28 cellular contexts compared by ENCODE assay signal in genomic region chr12:126086242-126086641, GRCh38.
"Had no signal": no experiment of that assay in that cellular context is flagged by ENCODE, and none has a peak within 500 bp of the region (broad histone marks: within the 10 kb centered on the region; RNA-seq: fewer than 3 reads in every experiment).

No MANE protein-coding gene starts in this region.

- H3K27me3 Mint-ChIP-seq: stimulated activated memory B cell treated with anti-CD40 and anti-IgM and Interleukin-4, amounts not matched to agents 10 μg/mL and 1 μg/mL and 100 μg/mL, for 72 hours; stimulated activated naive B cell treated with anti-CD40 and anti-IgM and Interleukin-4, amounts not matched to agents 10 μg/mL and 1 μg/mL and 100 μg/mL, for 72 hours; stimulated activated naive CD8-positive, alpha-beta T cell treated with anti-CD3 and anti-CD28 coated beads, Interleukin-15, amount 100 ng/mL, for 72 hours; stimulated activated naive CD8-positive, alpha-beta T cell treated with anti-CD3 and anti-CD28 coated beads, Interleukin-15, Interleukin-2, amounts not matched to agents 100 ng/mL and 50 ng/mL, for 24 hours had no signal

- ATAC-seq: stimulated activated effector memory CD8-positive, alpha-beta T cell treated with anti-CD3 and anti-CD28 coated beads, Interleukin-12 subunit alpha, Interleukin-12 subunit beta, amount 100 ng/mL, for 72 hours; stimulated activated memory B cell treated with anti-CD40 and anti-IgM and Interleukin-4, amounts not matched to agents 10 μg/mL and 1 μg/mL and 100 μg/mL, for 72 hours; stimulated activated naive B cell treated with anti-CD40 and anti-IgM and Interleukin-4, amounts not matched to agents 10 μg/mL and 1 μg/mL and 100 μg/mL, for 72 hours; stimulated activated naive CD8-positive, alpha-beta T cell treated with anti-CD3 and anti-CD28 coated beads, Interleukin-15, amount 100 ng/mL, for 72 hours; stimulated activated naive CD8-positive, alpha-beta T cell treated with anti-CD3 and anti-CD28 coated beads, Interleukin-15, Interleukin-2, amounts not matched to agents 100 U/mL and 50 U/mL, for 24 hours; upper lobe of right lung had no signal

- H3K27ac ChIP-seq: stomach, suprapubic skin, testis, thoracic aorta, thyroid gland, tibial artery, tibial nerve, transverse colon, upper lobe of left lung, upper lobe of right lung, uterus, vagina had no signal

- H3K4me3 ChIP-seq: stomach, suprapubic skin, testis, thoracic aorta, thyroid gland, tibial artery, tibial nerve, transverse colon, upper lobe of left lung, upper lobe of right lung, uterus, vagina had no signal

- H3K9me3 Mint-ChIP-seq: type B pancreatic cell had no signal

- H3K4me1 Mint-ChIP-seq: stimulated activated effector memory CD8-positive, alpha-beta T cell treated with anti-CD3 and anti-CD28 coated beads, Interleukin-12 subunit alpha, Interleukin-12 subunit beta, amount 100 ng/mL, for 72 hours; stimulated activated memory B cell treated with anti-CD40 and anti-IgM and Interleukin-4, amounts not matched to agents 10 μg/mL and 1 μg/mL and 100 μg/mL, for 72 hours; stimulated activated naive B cell treated with anti-CD40 and anti-IgM and Interleukin-4, amounts not matched to agents 10 μg/mL and 1 μg/mL and 100 μg/mL, for 72 hours; stimulated activated naive CD8-positive, alpha-beta T cell treated with anti-CD3 and anti-CD28 coated beads, Interleukin-15, amount 100 ng/mL, for 72 hours had no signal

- H3K4me3 Mint-ChIP-seq: stimulated activated effector memory CD8-positive, alpha-beta T cell treated with anti-CD3 and anti-CD28 coated beads, Interleukin-12 subunit alpha, Interleukin-12 subunit beta, amount 100 ng/mL, for 72 hours; stimulated activated memory B cell treated with anti-CD40 and anti-IgM and Interleukin-4, amounts not matched to agents 10 μg/mL and 1 μg/mL and 100 μg/mL, for 72 hours; stimulated activated naive B cell treated with anti-CD40 and anti-IgM and Interleukin-4, amounts not matched to agents 10 μg/mL and 1 μg/mL and 100 μg/mL, for 72 hours; stimulated activated naive CD8-positive, alpha-beta T cell treated with anti-CD3 and anti-CD28 coated beads, Interleukin-15, amount 100 ng/mL, for 72 hours; stimulated activated naive CD8-positive, alpha-beta T cell treated with anti-CD3 and anti-CD28 coated beads, Interleukin-15, Interleukin-2, amounts not matched to agents 100 ng/mL and 50 ng/mL, for 24 hours; type B pancreatic cell had no signal

- DNase-seq: stimulated activated CD4-positive, alpha-beta T cell treated with anti-CD3 and anti-CD28 coated beads, Interleukin-2, amount 100 ng/mL, for 48 hours; stimulated activated CD4-positive, alpha-beta T cell treated with anti-CD3 and anti-CD28 coated beads, Interleukin-4, amount 100 ng/mL, for 1 hour; stimulated activated CD4-positive, alpha-beta T cell treated with anti-CD3 and anti-CD28 coated beads, Interleukin-4, amount 100 ng/mL, for 24 hours; stimulated activated CD4-positive, alpha-beta T cell treated with anti-CD3 and anti-CD28 coated beads, Interleukin-4, amount 100 ng/mL, for 4 hours; stimulated activated CD8-positive, alpha-beta memory T cell treated with anti-CD3 and anti-CD28 coated beads, Interleukin-4, amount 100 ng/mL, for 48 hours; stimulated activated naive B cell treated with anti-CD40 and anti-IgM and Interleukin-4, amounts not matched to agents 10 μg/mL and 1 μg/mL and 100 μg/mL, for 72 hours; stimulated activated naive CD4-positive, alpha-beta T cell; stimulated activated naive CD4-positive, alpha-beta T cell treated with Interleukin-2 at 50 U/mL for 16 hours; stimulated activated naive CD8-positive, alpha-beta T cell treated with anti-CD3 and anti-CD28 coated beads, Interleukin-15, amount 100 ng/mL, for 72 hours; stimulated activated naive CD8-positive, alpha-beta T cell treated with anti-CD3 and anti-CD28 coated beads, Interleukin-15, Interleukin-2, amounts not matched to agents 100 U/mL and 50 U/mL, for 24 hours; stomach; substantia nigra; testis; thyroid gland; tibial artery; transverse colon; trophoblast cell; upper lobe of left lung; upper lobe of right lung; uterus had no signal

- H3K4me1 ChIP-seq: stomach, suprapubic skin, testis, thyroid gland, tibial artery, tibial nerve, transverse colon, upper lobe of left lung, upper lobe of right lung, uterus, vagina had no signal

- H3K9me3 ChIP-seq: testis, thoracic aorta, thyroid gland, tibial artery, transverse colon, upper lobe of left lung, upper lobe of right lung, uterus, vagina had no signal

- H3K27ac Mint-ChIP-seq: stimulated activated effector memory CD8-positive, alpha-beta T cell treated with anti-CD3 and anti-CD28 coated beads, Interleukin-12 subunit alpha, Interleukin-12 subunit beta, amount 100 ng/mL, for 72 hours; stimulated activated memory B cell treated with anti-CD40 and anti-IgM and Interleukin-4, amounts not matched to agents 10 μg/mL and 1 μg/mL and 100 μg/mL, for 72 hours; stimulated activated naive B cell treated with anti-CD40 and anti-IgM and Interleukin-4, amounts not matched to agents 10 μg/mL and 1 μg/mL and 100 μg/mL, for 72 hours; stimulated activated naive CD8-positive, alpha-beta T cell treated with anti-CD3 and anti-CD28 coated beads, Interleukin-15, amount 100 ng/mL, for 72 hours; stimulated activated naive CD8-positive, alpha-beta T cell treated with anti-CD3 and anti-CD28 coated beads, Interleukin-15, Interleukin-2, amounts not matched to agents 100 ng/mL and 50 ng/mL, for 24 hours; type B pancreatic cell had no signal

- H3K27me3 ChIP-seq: stomach, suprapubic skin, testis, thyroid gland, tibial artery, tibial nerve, transverse colon, upper lobe of left lung, upper lobe of right lung, uterus, vagina had no signal

- H3K36me3 Mint-ChIP-seq: stimulated activated effector memory CD8-positive, alpha-beta T cell treated with anti-CD3 and anti-CD28 coated beads, Interleukin-12 subunit alpha, Interleukin-12 subunit beta, amount 100 ng/mL, for 72 hours; stimulated activated memory B cell treated with anti-CD40 and anti-IgM and Interleukin-4, amounts not matched to agents 10 μg/mL and 1 μg/mL and 100 μg/mL, for 72 hours; type B pancreatic cell had no signal

- H3K36me3 ChIP-seq: stomach, suprapubic skin, thoracic aorta, thyroid gland, tibial artery, tibial nerve, transverse colon, upper lobe of left lung, upper lobe of right lung, uterus, vagina had no signal
